13 cellular contexts compared by ENCODE assay signal in genomic region chr9:126615791-126616447, GRCh38. TPM values are rescaled to one million over a fixed set of nuclear protein-coding genes. Genes with fewer than 3 reads are reported as not detected.
DNase-seq lines count a peak whose midpoint lies in the region; ATAC-seq and TF ChIP-seq lines count a peak whose summit lies in the region.
"Had no signal": no experiment of that assay in that cellular context is flagged by ENCODE, and none has a peak within 500 bp of the region (broad histone marks: within the 10 kb centered on the region; RNA-seq: fewer than 3 reads in every experiment).

No MANE protein-coding gene starts in this region.

- dilution Hi-C loops in mammary epithelial cell (cut with HindIII; ENCODE audit: low sequenced_read_pairs) = loop anchor here (25.0 kb wide), 1 partner anchor 171 kb away; no protein-coding TSS in a partner anchor

- no peaks in the 10 kb centered on the region for H3K9me3 ChIP-seq in CD8-positive, alpha-beta T cell (ENCODE audit: low read length)
- no peaks in the 10 kb centered on the region for H3K9me3 ChIP-seq in mammary epithelial cell (replicated peaks; ENCODE audit: insufficient read depth, low read length)
- H3K9me3 ChIP-seq: gastroesophageal sphincter had no signal

- no peaks in the 10 kb centered on the region for H3K36me3 Mint-ChIP-seq in CD8-positive, alpha-beta T cell
- no peaks in the 10 kb centered on the region for H3K36me3 Mint-ChIP-seq in neural crest cell (ENCODE audit: low read depth)

- peak overlapping the region; percentile 97 for H3K4me2 ChIP-seq in mammary epithelial cell (ENCODE audit: insufficient read depth, low read depth, low read length)

- no peak for ATAC-seq in CD8-positive, alpha-beta T cell
- ATAC-seq in HG02840 (IDR thresholded peaks at IDR 0.05; ENCODE audit: low FRiP score, unreplicated experiment) (no peak), GM21526 (IDR thresholded peaks at IDR 0.05; ENCODE audit: low FRiP score, unreplicated experiment) (no peak)
- ATAC-seq: gastroesophageal sphincter had no signal

- H3K27ac ChIP-seq in CD8-positive, alpha-beta T cell (ENCODE audit: low read depth, low read length) = no peak overlapping the region
- peak overlapping the region; percentile 67 for H3K27ac ChIP-seq in mammary epithelial cell (ENCODE audit: insufficient read depth, low read depth, low read length)
- H3K27ac ChIP-seq: gastroesophageal sphincter had no signal

- CTCF ChIA-PET in CD8-positive, alpha-beta T cell (lab: Charles Lee) = interaction anchor here (1.2 to 1.4 kb wide), 2 partner anchors 87 to 166 kb away, joined by 3 read pairs; no protein-coding TSS in a partner anchor
- CTCF ChIA-PET in mammary epithelial cell (lab: Charles Lee; ENCODE audit: low non-redundant PET) = interaction anchor here (1.0 kb wide), 1 partner anchor 75 kb away, joined by 4 read pairs; no protein-coding TSS in a partner anchor

- peaks cover 28% of the 10 kb centered on the region for H3K27me3 ChIP-seq in CD8-positive, alpha-beta T cell (ENCODE audit: insufficient read depth, low read length)
- no peaks in the 10 kb centered on the region for H3K27me3 ChIP-seq in mammary epithelial cell (ENCODE audit: insufficient read depth, low read length)

- H3K4me3 Mint-ChIP-seq in CD8-positive, alpha-beta T cell = peak overlapping the region; percentile 11
- peak overlapping the region; percentile 80 for H3K4me3 Mint-ChIP-seq in neural crest cell
- H3K4me3 Mint-ChIP-seq: central memory CD8-positive, alpha-beta T cell had no signal

- H3K4me1 ChIP-seq in CD8-positive, alpha-beta T cell (ENCODE audit: insufficient read depth, low read length) = peaks cover 26% of the 10 kb centered on the region
- H3K4me1 ChIP-seq in mammary epithelial cell (ENCODE audit: insufficient read depth, low read length) = peaks cover 45% of the 10 kb centered on the region

- peaks cover 35% of the 10 kb centered on the region for H3K4me1 Mint-ChIP-seq in CD8-positive, alpha-beta T cell (ENCODE audit: low read depth)
- peaks cover 22% of the 10 kb centered on the region for H3K4me1 Mint-ChIP-seq in neural crest cell

- POLR2A ChIA-PET in CD8-positive, alpha-beta T cell (lab: Charles Lee) = no interaction called here

- WGBS in mammary epithelial cell (ENCODE audit: low coverage, missing lambda C conversion rate) = 2% methylated on average over 12 of the region's 14 CpGs

- H2AFZ ChIP-seq in mammary epithelial cell (ENCODE audit: low read depth, low read length) = peak overlapping the region; percentile 78

- no peaks in the 10 kb centered on the region for H3K36me3 ChIP-seq in CD8-positive, alpha-beta T cell (ENCODE audit: insufficient read depth, low read length)
- H3K36me3 ChIP-seq in mammary epithelial cell (ENCODE audit: insufficient read depth, low read length) = no peaks in the 10 kb centered on the region
- H3K36me3 ChIP-seq: gastroesophageal sphincter had no signal

- peaks cover 64% of the 10 kb centered on the region for H3K27me3 Mint-ChIP-seq in CD8-positive, alpha-beta T cell (ENCODE audit: low read depth)
- peaks cover 90% of the 10 kb centered on the region for H3K27me3 Mint-ChIP-seq in neural crest cell (ENCODE audit: low read depth)

- no peak overlapping the region for H3K27ac Mint-ChIP-seq in CD8-positive, alpha-beta T cell
- no peak overlapping the region for H3K27ac Mint-ChIP-seq in neural crest cell (ENCODE audit: unreplicated experiment)

- in situ Hi-C loops in GM13977 (cut with MboI; ENCODE audit: low pct_unique_long_range_greater_than_20kb, low sequenced_read_pairs, unreplicated experiment) = no loop called here
- in situ Hi-C loops in mammary epithelial cell (cut with MboI; ENCODE audit: low sequenced_read_pairs in 2 of 2) = loop anchor here (5.0 kb wide), 1 partner anchor 171 kb away; no protein-coding TSS in a partner anchor

- BruUV-seq in mammary epithelial cell (replicated peaks; lab: Mats Ljungman, UMichigan) = no TSS peak

- no peaks in the 10 kb centered on the region for H3K9me3 Mint-ChIP-seq in CD8-positive, alpha-beta T cell
- H3K9me3 Mint-ChIP-seq in neural crest cell = no peaks in the 10 kb centered on the region
- H3K9me3 Mint-ChIP-seq: central memory CD8-positive, alpha-beta T cell had no signal

- no peak for DNase-seq in CD8-positive, alpha-beta T cell
- DNase-seq in GM13977 (ENCODE audit: low spot score) (peak; percentile 35), mammary epithelial cell (peak; percentile 69), neural crest cell (ENCODE audit: low read depth, low spot score) (no peak), activated gamma-delta T cell (lab: John Stamatoyannopoulos, UW) (no peak)
- DNase-seq: activated CD4-positive, alpha-beta T cell treated with anti-CD3 and anti-CD28 coated beads for 1 hour; islet precursor cell; midbrain had no signal

- H3K4me3 ChIP-seq in CD8-positive, alpha-beta T cell (ENCODE audit: low read depth, low read length) = no peak overlapping the region
- H3K4me3 ChIP-seq in mammary epithelial cell (replicated peaks in 1 of 3; ENCODE audit: insufficient read depth in 1 of 3, low read depth in 2 of 3, low read length in 3 of 3) = peak overlapping the region; percentile 60 to 78 (median 66)

- intact Hi-C loops in CD8-positive, alpha-beta T cell (cut with DNase I, micrococcal nuclease) = no loop called here
- intact Hi-C loops in mammary epithelial cell (cut with micrococcal nuclease) = loop anchor here (1.0 to 2.0 kb wide), 3 partner anchors 19 to 74 kb away; no protein-coding TSS in a partner anchor

- no peak for TF ChIP-seq CTCF in CD8-positive, alpha-beta T cell (IDR thresholded peaks at IDR 0.05)
- TF ChIP-seq CTCF in GM13977 (IDR thresholded peaks at IDR 0.05; ENCODE audit: extremely low read depth, insufficient read depth, missing control alignments) = no peak
- TF ChIP-seq CTCF in mammary epithelial cell (conservative IDR thresholded peaks at IDR 0.05 in 1 of 2, IDR thresholded peaks at IDR 0.05 in 1 of 2; ENCODE audit: extremely low read depth in 1 of 2, insufficient read depth in 1 of 2, low read depth in 1 of 2, low read length in 2 of 2) = peak; percentile 9 to 14
- TF ChIP-seq CTCF in neural crest cell (conservative IDR thresholded peaks at IDR 0.05) = peak; percentile 15

- H4K20me1 ChIP-seq in mammary epithelial cell (ENCODE audit: insufficient read depth, low read length) = no peaks in the 10 kb centered on the region

- H3K79me2 ChIP-seq in mammary epithelial cell (ENCODE audit: insufficient read depth, low read length) = peaks cover 72% of the 10 kb centered on the region

- peak overlapping the region; percentile 45 for H3K9ac ChIP-seq in mammary epithelial cell (ENCODE audit: insufficient read depth, low read length)

RNA-seq across cellular contexts. Expression of gene LMX1B, which starts 2.2 kb away (rescaled TPM):
- total RNA-seq in CD8-positive, alpha-beta T cell = not detected
- total RNA-seq in mammary epithelial cell (10 to 100 TPM; 11.2 to 19.2 TPM), neural crest cell (6.9 and 10.5 TPM in 2 replicates)
- 5.3 TPM for polyA plus RNA-seq in mammary epithelial cell
- polyA minus RNA-seq in mammary epithelial cell = 9.3 TPM
- total RNA-seq: RPMI7951 had no signal

Comparison
In these comparisons a context has a peak if more than half of its experiments do, and no peak if none do; other contexts are left out.
1. DNase-seq: peak in GM13977 (single experiment) and mammary epithelial cell (single experiment); none in CD8-positive, alpha-beta T cell (0 of 7), neural crest cell (single experiment) and activated gamma-delta T cell (single experiment).
2. CTCF ChIP-seq: peak in mammary epithelial cell (2 of 2) and neural crest cell (single experiment); none in CD8-positive, alpha-beta T cell (single experiment) and GM13977 (single experiment).